ENCODE assay signal across 13 cellular contexts in genomic region chr1:26853600-26853999, GRCh38. TPM values are rescaled to one million over a fixed set of nuclear protein-coding genes. Genes with fewer than 3 reads are reported as not detected.
DNase-seq lines count a peak whose midpoint lies in the region; ATAC-seq and TF ChIP-seq lines count a peak whose summit lies in the region.
"Had no signal": no experiment of that assay in that cellular context is flagged by ENCODE, and none has a peak within 500 bp of the region (broad histone marks: within the 10 kb centered on the region; RNA-seq: fewer than 3 reads in every experiment).

No MANE protein-coding gene starts in this region.

- H3K4me3 Mint-ChIP-seq in T-helper 17 cell, result peak overlapping the region; percentile 45
- H3K4me3 Mint-ChIP-seq: stimulated activated effector memory CD8-positive, alpha-beta T cell treated with anti-CD3 and anti-CD28 coated beads, Interleukin-12 subunit alpha, Interleukin-12 subunit beta, amount 100 ng/mL, for 72 hours; T-cell had no signal

- H3K9me3 ChIP-seq in T-helper 17 cell (ENCODE audit: control insufficient read depth, low read length, poor library complexity, severe bottlenecking), result no peaks in the 10 kb centered on the region
- no peaks in the 10 kb centered on the region for H3K9me3 ChIP-seq in fibroblast of lung (ENCODE audit: control insufficient read depth, insufficient read depth, low read depth, low read length)
- H3K9me3 ChIP-seq in thoracic aorta, result no peaks in the 10 kb centered on the region
- H3K9me3 ChIP-seq: mucosa of descending colon, right atrium auricular region, upper lobe of right lung had no signal

- H3K36me3 ChIP-seq in fibroblast of lung (ENCODE audit: control insufficient read depth, insufficient read depth, low read length) (peaks cover 24% of the 10 kb centered on the region), thoracic aorta (peaks cover 23% of the 10 kb centered on the region)

- intact Hi-C loops in left colon (cut with DNase I, micrococcal nuclease), result no loop called here

- H3K27ac Mint-ChIP-seq in T-helper 17 cell, result peak overlapping the region; percentile 16
- H3K27ac Mint-ChIP-seq: T-cell had no signal

- no peaks in the 10 kb centered on the region for H4K20me1 ChIP-seq in fibroblast of lung (ENCODE audit: control insufficient read depth, extremely low read depth, insufficient read depth, low read length)

- H3K4me1 Mint-ChIP-seq in T-helper 17 cell, result peaks cover 8% of the 10 kb centered on the region

- no peak overlapping the region for H3K4me2 ChIP-seq in fibroblast of lung (ENCODE audit: extremely low read depth, insufficient read depth, low read length)

- H3K27ac ChIP-seq in fibroblast of lung (ENCODE audit: insufficient read depth, low read length) (peak overlapping the region; percentile 49), thoracic aorta (no peak overlapping the region)
- H3K27ac ChIP-seq: right atrium auricular region, upper lobe of right lung had no signal

- no peak for ATAC-seq in T-helper 17 cell
- peak; percentile 7 for ATAC-seq in thoracic aorta (ENCODE audit: insufficient number of reproducible peaks, low FRiP score, low read depth)
- ATAC-seq in left colon, result no peak
- no peak for ATAC-seq in GM19395 (IDR thresholded peaks at IDR 0.05; ENCODE audit: unreplicated experiment)

- H2AFZ ChIP-seq in fibroblast of lung (ENCODE audit: low read length), result no peak overlapping the region

- no peaks in the 10 kb centered on the region for H3K27me3 Mint-ChIP-seq in T-helper 17 cell
- H3K27me3 Mint-ChIP-seq: T-cell had no signal

- TF ChIP-seq CTCF in fibroblast of lung (conservative IDR thresholded peaks at IDR 0.05 in 1 of 2, IDR thresholded peaks at IDR 0.05 in 1 of 2; ENCODE audit: low read depth in 1 of 2, low read length in 2 of 2) (no peak), thoracic aorta (IDR thresholded peaks at IDR 0.05) (no peak)

- DNase-seq in T-helper 17 cell (no peak), fibroblast of lung (ENCODE audit: low read depth in 2 of 2) (no peak), thoracic aorta (ENCODE audit: low spot score) (no peak), left colon (no peak), NCI-H2196 treated with DMSO at 0.1 percent for 48 hours (lab: John Stamatoyannopoulos, UW; ENCODE audit: unreplicated experiment) (no peak)
- DNase-seq: NCI-H1436 treated with DMSO at 0.1 percent for 48 hours had no signal

- H3K4me1 ChIP-seq in fibroblast of lung (ENCODE audit: control insufficient read depth, extremely low read depth, insufficient read depth, low read length) (peaks cover 14% of the 10 kb centered on the region), thoracic aorta (ENCODE audit: control insufficient read depth in 1 of 2, low read depth in 2 of 2) (no peaks in the 10 kb centered on the region)
- H3K4me1 ChIP-seq: right atrium auricular region had no signal

- H3K36me3 Mint-ChIP-seq in T-helper 17 cell (ENCODE audit: low read depth), result peaks cover 4% of the 10 kb centered on the region

- H3K27me3 ChIP-seq in fibroblast of lung (ENCODE audit: control insufficient read depth, insufficient read depth, low read length), result no peaks in the 10 kb centered on the region
- H3K27me3 ChIP-seq in thoracic aorta (replicated peaks; ENCODE audit: insufficient read depth), result no peaks in the 10 kb centered on the region
- H3K27me3 ChIP-seq: right atrium auricular region, upper lobe of right lung had no signal

- H3K4me3 ChIP-seq in fibroblast of lung (replicated peaks in 1 of 4; ENCODE audit: control extremely low read depth in 1 of 4, insufficient read depth in 1 of 4, low read depth in 3 of 4, low read length in 4 of 4) (no peak overlapping the region), thoracic aorta (no peak overlapping the region)
- H3K4me3 ChIP-seq: mucosa of descending colon, right atrium auricular region, upper lobe of right lung had no signal

- H3K9ac ChIP-seq in fibroblast of lung (ENCODE audit: insufficient read depth, low read length), result no peak overlapping the region

- no peaks in the 10 kb centered on the region for H3K79me2 ChIP-seq in fibroblast of lung (ENCODE audit: control insufficient read depth, insufficient read depth, low read length)

RNA-seq across cellular contexts. Expression of gene SFN, which starts 9.3 kb away (rescaled TPM):
- total RNA-seq in T-helper 17 cell (1 to 10 TPM; 1.3 TPM), fibroblast of lung (under 0.01 TPM in 1 of 2 replicates, not detected in the other), thoracic aorta (1 to 10 TPM; 1.9 to 3.8 TPM), left colon (100 to 1,000 TPM; 202 to 348 TPM)
- polyA plus RNA-seq in fibroblast of lung, result 0.19 and 0.34 TPM in 2 replicates
- 0.16 and 0.55 TPM in 2 replicates for polyA plus RNA-seq in fibroblast of lung (2012)
- 1.3 TPM in 1 of 2 replicates, not detected in the other for polyA minus RNA-seq in fibroblast of lung (ENCODE audit: low replicate concordance)
- total RNA-seq: glomerular endothelial cell had no signal

RNA-seq across cellular contexts. Expression of gene ZDHHC18, which starts 27.1 kb away (rescaled TPM):
- 10 to 100 TPM; 70.2 to 71.2 TPM for total RNA-seq in T-helper 17 cell
- total RNA-seq in fibroblast of lung, result 4.6 and 6.3 TPM in 2 replicates
- polyA plus RNA-seq in fibroblast of lung, result 16.9 and 22.3 TPM in 2 replicates
- polyA plus RNA-seq in fibroblast of lung (2012), result 14.3 and 18.7 TPM in 2 replicates
- 56.9 and 116 TPM in 2 replicates for polyA minus RNA-seq in fibroblast of lung (ENCODE audit: low replicate concordance)
- 10 to 100 TPM; 13.3 to 29.9 TPM for total RNA-seq in thoracic aorta
- total RNA-seq in left colon, result 10 to 100 TPM; 22.2 to 25.8 TPM

RNA-seq across cellular contexts. Expression of gene GPN2, which starts 36.5 kb away (rescaled TPM):
- 10 to 100 TPM; 29.1 to 41.9 TPM for total RNA-seq in T-helper 17 cell
- total RNA-seq in fibroblast of lung, result 9.0 and 12.2 TPM in 2 replicates
- 21.5 and 32.6 TPM in 2 replicates for polyA plus RNA-seq in fibroblast of lung
- polyA plus RNA-seq in fibroblast of lung (2012), result 22.0 and 35.1 TPM in 2 replicates
- 76.8 and 96.2 TPM in 2 replicates for polyA minus RNA-seq in fibroblast of lung (ENCODE audit: low replicate concordance)
- total RNA-seq in thoracic aorta, result 10 to 100 TPM in 1 of 2 donors, 1 to 10 TPM in 1; 8.8 to 15.0 TPM
- total RNA-seq in left colon, result 10 to 100 TPM; 33.8 to 38.8 TPM

RNA-seq across cellular contexts. Expression of gene GPATCH3, which starts 46.7 kb away (rescaled TPM):
- total RNA-seq in T-helper 17 cell (10 to 100 TPM; 26.4 to 43.2 TPM), fibroblast of lung (10.8 and 11.4 TPM in 2 replicates), thoracic aorta (10 to 100 TPM; 10.3 to 11.8 TPM), left colon (10 to 100 TPM; 12.3 to 15.2 TPM)
- polyA plus RNA-seq in fibroblast of lung, result 4.9 and 5.1 TPM in 2 replicates
- polyA plus RNA-seq in fibroblast of lung (2012), result 7.3 and 7.6 TPM in 2 replicates
- 3.5 and 6.4 TPM in 2 replicates for polyA minus RNA-seq in fibroblast of lung (ENCODE audit: low replicate concordance)

Comparison
In these comparisons a context has a peak if more than half of its experiments do, and no peak if none do; other contexts are left out.
1. RNA of gene SFN, which starts 9.3 kb away (total RNA-seq): 202 to 348 TPM in left colon; 1.9 to 3.8 TPM in thoracic aorta, 1.3 TPM in T-helper 17 cell and under 0.01 TPM in fibroblast of lung; every median in the first group is over 10 times any median in the second.